11 cellular contexts compared by ENCODE assay signal in genomic region chr2:172552547-172553291, GRCh38. TPM values are rescaled to one million over a fixed set of nuclear protein-coding genes. Genes with fewer than 3 reads are reported as not detected.
DNase-seq lines count a peak whose midpoint lies in the region; ATAC-seq and TF ChIP-seq lines count a peak whose summit lies in the region.
"Had no signal": no experiment of that assay in that cellular context is flagged by ENCODE, and none has a peak within 500 bp of the region (broad histone marks: within the 10 kb centered on the region; RNA-seq: fewer than 3 reads in every experiment).

No MANE protein-coding gene starts in this region.

- H3K27ac ChIP-seq in ACC112 (ENCODE audit: low read depth, low read length) = peak overlapping the region; percentile 47
- H3K27ac ChIP-seq in HEK293 (ENCODE audit: extremely low read depth, low read depth, low read length) = no peak overlapping the region
- peak overlapping the region; percentile 90 for H3K27ac ChIP-seq in foreskin keratinocyte
- H3K27ac ChIP-seq: heart right ventricle had no signal

- CTCF ChIA-PET in HEK293 (lab: Yijun Ruan, JAX) = interaction anchor here (0.6 to 0.8 kb wide), 3 partner anchors 62 to 346 kb away, joined by 3 to 4 read pairs (median 3); no protein-coding TSS in a partner anchor

- H3K4me3 ChIP-seq in ACC112 (ENCODE audit: low read depth, low read length) (no peak overlapping the region; the same call in 1 of the 2 replicates), HEK293 (ENCODE audit: low read depth, low read length) (no peak overlapping the region)
- H3K4me3 ChIP-seq: BLaER1 treated with 17β-estradiol and CSF1 and Interleukin-3, amounts not matched to agents 10 nM and 100 nM; heart right ventricle had no signal

- H3K27ac Mint-ChIP-seq in activated T-helper 17 cell treated with anti-CD3 and anti-CD28 coated beads, Interleukin-2, amount 50 U/mL, for 72 hours = no peak overlapping the region

- TF ChIP-seq CTCF in HEK293 (tag by site-specific recombination; IDR thresholded peaks at IDR 0.05) (no peak), foreskin keratinocyte (conservative IDR thresholded peaks at IDR 0.05) (no peak), GM10266 (IDR thresholded peaks at IDR 0.05; ENCODE audit: control insufficient read depth, insufficient read depth, low read depth, missing control alignments) (no peak)

- H3K36me3 ChIP-seq in ACC112 (ENCODE audit: insufficient read depth, low read length) (peaks cover 7% of the 10 kb centered on the region; the same call in 1 of the 2 replicates), HEK293 (ENCODE audit: control insufficient read depth in 2 of 2, insufficient read depth in 1 of 2, low read length in 2 of 2) (no peaks in the 10 kb centered on the region)
- H3K36me3 ChIP-seq: heart right ventricle had no signal

- H3K4me1 ChIP-seq in ACC112 (ENCODE audit: control insufficient read depth, insufficient read depth, low read length, unreplicated experiment) (peaks cover 39% of the 10 kb centered on the region), HEK293 (ENCODE audit: control insufficient read depth, insufficient read depth, low read length) (no peaks in the 10 kb centered on the region), foreskin keratinocyte (peaks cover 14% of the 10 kb centered on the region)

- DNase-seq in foreskin keratinocyte (peak; percentile 50 to 68), GM10266 (ENCODE audit: extremely low spot score) (no peak)
- DNase-seq: heart right ventricle, NCI-H748 treated with DMSO at 0.1 percent for 48 hours had no signal

- H2AFZ ChIP-seq in ACC112 (ENCODE audit: low read length, unreplicated experiment) = peak overlapping the region; percentile 48

- peaks cover 47% of the 10 kb centered on the region for H3K4me1 Mint-ChIP-seq in activated T-helper 17 cell treated with anti-CD3 and anti-CD28 coated beads, Interleukin-2, amount 50 U/mL, for 72 hours

- no peaks in the 10 kb centered on the region for H3K9me3 Mint-ChIP-seq in activated T-helper 17 cell treated with anti-CD3 and anti-CD28 coated beads, Interleukin-2, amount 50 U/mL, for 72 hours

- H3K4me3 Mint-ChIP-seq in activated T-helper 17 cell treated with anti-CD3 and anti-CD28 coated beads, Interleukin-2, amount 50 U/mL, for 72 hours = peak overlapping the region; percentile 91

- H3K9me3 ChIP-seq in HEK293 (ENCODE audit: control insufficient read depth, insufficient read depth, low read depth, low read length) = no peaks in the 10 kb centered on the region
- H3K9me3 ChIP-seq: heart right ventricle had no signal

- ATAC-seq in activated T-helper 17 cell treated with anti-CD3 and anti-CD28 coated beads, Interleukin-2, amount 50 U/mL, for 72 hours (replicated peaks) = no peak
- peak; percentile 28 for ATAC-seq in foreskin keratinocyte
- ATAC-seq in HG02642 (IDR thresholded peaks at IDR 0.05; ENCODE audit: poor library complexity, unreplicated experiment) = no peak
- no peak for ATAC-seq in HG02852 (IDR thresholded peaks at IDR 0.05; ENCODE audit: unreplicated experiment)
- no peak for ATAC-seq in HG03280 (IDR thresholded peaks at IDR 0.05; ENCODE audit: unreplicated experiment)
- ATAC-seq: heart right ventricle had no signal

- H3K27me3 Mint-ChIP-seq in activated T-helper 17 cell treated with anti-CD3 and anti-CD28 coated beads, Interleukin-2, amount 50 U/mL, for 72 hours = no peaks in the 10 kb centered on the region

- H3K79me2 ChIP-seq in ACC112 (ENCODE audit: control insufficient read depth, insufficient read depth, low read length, unreplicated experiment) = peaks cover 29% of the 10 kb centered on the region

- POLR2A ChIA-PET in HEK293 (lab: Yijun Ruan, JAX) = interaction anchor here (0.6 kb wide), 1 partner anchor 149 kb away, joined by 3 read pairs; no protein-coding TSS in a partner anchor

- peaks cover 60% of the 10 kb centered on the region for H3K36me3 Mint-ChIP-seq in activated T-helper 17 cell treated with anti-CD3 and anti-CD28 coated beads, Interleukin-2, amount 50 U/mL, for 72 hours (ENCODE audit: low read depth)

- H3K27me3 ChIP-seq in ACC112 (ENCODE audit: insufficient read depth, low read length) = no peaks in the 10 kb centered on the region
- H3K27me3 ChIP-seq in foreskin keratinocyte = no peaks in the 10 kb centered on the region
- H3K27me3 ChIP-seq: BLaER1 treated with 17β-estradiol and CSF1 and Interleukin-3, amounts not matched to agents 10 nM and 100 nM; heart right ventricle had no signal

TF ChIP-seq in HEK293, 187 proteins besides CTCF, POLR2A, EP300 and RAD21:
- no peak for TF ChIP-seq ZNF37A (tag by site-specific recombination; IDR thresholded peaks at IDR 0.05)
- no peak for TF ChIP-seq SP3 (tag by site-specific recombination; IDR thresholded peaks at IDR 0.05)
- TF ChIP-seq ZNF768 (tag by site-specific recombination; IDR thresholded peaks at IDR 0.05) = no peak
- 0 out of 2 replicates have a peak, but pooled peaks have one; percentile 41 for TF ChIP-seq INSM2 (tag by site-specific recombination; IDR thresholded peaks at IDR 0.05)
- TF ChIP-seq ZNF544 (tag by site-specific recombination; IDR thresholded peaks at IDR 0.05) = no peak
- no peak for TF ChIP-seq ZNF558 (tag by site-specific recombination; IDR thresholded peaks at IDR 0.05)
- no peak for TF ChIP-seq ZNF707 (tag by site-specific recombination; IDR thresholded peaks at IDR 0.05)
- no peak for TF ChIP-seq ZNF335 (tag by site-specific recombination; conservative IDR thresholded peaks at IDR 0.05)
- no peak for TF ChIP-seq OSR2 (tag by site-specific recombination; IDR thresholded peaks at IDR 0.05)
- no peak for TF ChIP-seq ZSCAN16 (tag by site-specific recombination; IDR thresholded peaks at IDR 0.05)
- 0 out of 2 replicates have a peak, but pooled peaks have one; percentile 19 for TF ChIP-seq ZNF629 (tag by site-specific recombination; IDR thresholded peaks at IDR 0.05)
- no peak for TF ChIP-seq TCF7L2 (IDR thresholded peaks at IDR 0.05; ENCODE audit: borderline replicate concordance, low read depth, low read length)
- no peak for TF ChIP-seq ZNF600 (tag by site-specific recombination; IDR thresholded peaks at IDR 0.05)
- no peak for TF ChIP-seq ZNF416 (tag by site-specific recombination; IDR thresholded peaks at IDR 0.05)
- TF ChIP-seq ZFP69B (tag by site-specific recombination; IDR thresholded peaks at IDR 0.05) = no peak
- TF ChIP-seq SETDB1 (IDR thresholded peaks at IDR 0.05; ENCODE audit: insufficient read length, low read length) = peak; percentile 38
- peak; percentile 47; the same call in 1 of the 2 replicates for TF ChIP-seq SP7 (tag by site-specific recombination; IDR thresholded peaks at IDR 0.05)
- no peak for TF ChIP-seq ZNF391 (tag by site-specific recombination; IDR thresholded peaks at IDR 0.05; ENCODE audit: borderline replicate concordance, low read depth)
- no peak for TF ChIP-seq ZNF660 (tag by site-specific recombination; IDR thresholded peaks at IDR 0.05)
- TF ChIP-seq, protein P1, sequence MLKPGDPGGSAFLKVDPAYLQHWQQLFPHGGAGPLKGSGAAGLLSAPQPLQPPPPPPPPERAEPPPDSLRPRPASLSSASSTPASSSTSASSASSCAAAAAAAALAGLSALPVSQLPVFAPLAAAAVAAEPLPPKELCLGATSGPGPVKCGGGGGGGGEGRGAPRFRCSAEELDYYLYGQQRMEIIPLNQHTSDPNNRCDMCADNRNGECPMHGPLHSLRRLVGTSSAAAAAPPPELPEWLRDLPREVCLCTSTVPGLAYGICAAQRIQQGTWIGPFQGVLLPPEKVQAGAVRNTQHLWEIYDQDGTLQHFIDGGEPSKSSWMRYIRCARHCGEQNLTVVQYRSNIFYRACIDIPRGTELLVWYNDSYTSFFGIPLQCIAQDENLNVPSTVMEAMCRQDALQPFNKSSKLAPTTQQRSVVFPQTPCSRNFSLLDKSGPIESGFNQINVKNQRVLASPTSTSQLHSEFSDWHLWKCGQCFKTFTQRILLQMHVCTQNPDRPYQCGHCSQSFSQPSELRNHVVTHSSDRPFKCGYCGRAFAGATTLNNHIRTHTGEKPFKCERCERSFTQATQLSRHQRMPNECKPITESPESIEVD (tag by site-specific recombination; IDR thresholded peaks at IDR 0.05) = no peak
- no peak for TF ChIP-seq ZFHX2 (tag by site-specific recombination; conservative IDR thresholded peaks at IDR 0.05)
- no peak for TF ChIP-seq ZNF341 (tag by site-specific recombination; IDR thresholded peaks at IDR 0.05; ENCODE audit: low read depth)
- no peak for TF ChIP-seq ZNF830 (tag by site-specific recombination; IDR thresholded peaks at IDR 0.05; ENCODE audit: low read depth)
- TF ChIP-seq ZNF16 (tag by site-specific recombination; IDR thresholded peaks at IDR 0.05; ENCODE audit: low read depth) = no peak
TF ChIP-seq in HEK293: peak in this region for 4.

RNA-seq across cellular contexts. Expression of gene PDK1, which starts 3.2 kb away (rescaled TPM):
- 10 to 100 TPM; 43.9 to 95.8 TPM for total RNA-seq in activated T-helper 17 cell treated with anti-CD3 and anti-CD28 coated beads, Interleukin-2, amount 50 U/mL, for 72 hours
- 7.1 and 7.8 TPM in 2 replicates for total RNA-seq in foreskin keratinocyte
- 2.6 and 2.8 TPM in 2 replicates for polyA plus RNA-seq in foreskin keratinocyte
